ENCODE assay signal across 8 cellular contexts in the genomic region with DNA sequence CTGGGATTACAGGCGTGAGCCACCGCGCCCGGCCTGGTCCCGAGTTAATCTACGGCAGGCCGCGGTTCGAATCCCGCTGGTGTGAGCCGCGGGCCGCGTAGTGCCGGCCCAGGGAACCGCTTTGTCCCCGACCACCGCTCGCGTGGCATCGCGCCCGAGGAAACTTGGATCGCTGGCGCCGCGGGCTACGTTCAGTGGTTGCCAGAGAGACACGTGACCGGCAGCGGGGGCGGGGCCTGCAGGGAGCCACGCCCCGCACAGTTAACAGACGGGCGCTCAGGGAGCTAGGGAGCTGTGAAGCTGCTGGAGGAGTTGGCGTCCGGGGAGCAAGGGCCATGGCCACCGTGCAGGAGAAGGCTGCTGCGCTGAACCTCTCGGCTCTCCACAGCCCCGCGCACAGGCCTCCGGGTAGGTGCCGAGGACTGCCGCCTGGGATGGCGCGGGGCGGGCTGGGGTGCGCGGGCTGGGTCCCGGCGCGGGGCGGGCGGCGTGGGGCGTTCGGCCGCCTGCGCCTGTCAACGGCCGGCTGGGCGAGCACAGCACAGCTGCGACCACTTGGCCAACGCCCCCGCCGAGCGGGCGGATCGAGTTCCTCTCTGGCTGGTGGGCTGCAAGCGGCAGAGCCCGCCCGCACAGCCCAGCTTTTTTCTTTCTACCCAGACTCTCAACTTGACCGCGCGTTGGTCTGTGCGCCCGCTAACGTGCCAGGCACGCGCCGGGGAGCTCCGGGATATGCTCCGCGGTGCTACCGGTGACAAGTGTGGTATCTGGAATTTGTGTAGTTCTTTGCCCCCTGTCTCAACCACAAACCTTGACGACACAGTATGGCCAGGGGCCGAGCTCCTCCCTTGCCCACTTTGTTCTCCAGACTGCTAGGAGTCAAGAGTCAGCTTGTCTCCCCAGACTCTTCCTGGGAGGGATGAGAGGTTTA. TPM values are rescaled to one million over a fixed set of nuclear protein-coding genes. Genes with fewer than 3 reads are reported as not detected.
DNase-seq lines count a peak whose midpoint lies in the region; ATAC-seq and TF ChIP-seq lines count a peak whose summit lies in the region.

Gene DEPDC7, plus strand, starts transcription at position 258 of the 931 bp plus-strand sequence. Its CDS starts 78 bp downstream, at position 336.

- DNase-seq in DMS79 (lab: John Stamatoyannopoulos, UW) (peak; percentile 79), LHCN-M2 (ENCODE audit: low read depth) (peak; percentile 91), SJSA1 (ENCODE audit: low read depth in 1 of 2, low spot score in 2 of 2) (peak; percentile 88 to 94), glutamatergic neuron (peak; percentile 95), nucleus accumbens (lab: John Stamatoyannopoulos, UW) (peak; percentile 18 to 95 (median 84))
- peak; percentile 82 for DNase-seq in activated naive CD4-positive, alpha-beta T cell treated with anti-CD3 and anti-CD28 coated beads, Interleukin-2, amount 10 ng/mL, durations not matched to agents 7 days and 5 days

- CTCF ChIA-PET in activated naive CD4-positive, alpha-beta T cell treated with anti-CD3 and anti-CD28 coated beads, Interleukin-2, amount 10 ng/mL, durations not matched to agents 7 days and 5 days (lab: Charles Lee) = interaction anchor here (0.9 to 1.3 kb wide), 2 partner anchors 16 to 50 kb away, joined by 3 read pairs; no protein-coding TSS in a partner anchor

- H3K4me1 ChIP-seq in SJSA1 (replicated peaks) = peaks cover 24% of the 10 kb centered on the region
- H3K4me1 ChIP-seq in subcutaneous abdominal adipose tissue (ENCODE audit: control insufficient read depth in 5 of 5, insufficient read depth in 5 of 5, low read length in 5 of 5) = peaks cover 0 to 12% (median 11%) of the 10 kb centered on the region in 5 donors

- H3K9me3 ChIP-seq in SJSA1 (replicated peaks) (no peaks in the 10 kb centered on the region), subcutaneous abdominal adipose tissue (ENCODE audit: control insufficient read depth in 5 of 5, low read length in 5 of 5) (no peaks in the 10 kb centered on the region)

- H3K27ac ChIP-seq in SJSA1 (peak within 1 kb of the TSS; percentile 47), subcutaneous abdominal adipose tissue (ENCODE audit: low read depth, low read length) (no peak within 1 kb of the TSS)

- peak within 1 kb of the TSS in 2 of 5 donors; percentile 38 to 56 for H3K9ac ChIP-seq in subcutaneous abdominal adipose tissue (ENCODE audit: low read length in 5 of 5)

- H3K36me3 ChIP-seq in SJSA1 (peaks cover 4% of the 10 kb centered on the region; the same call in 1 of the 2 replicates), subcutaneous abdominal adipose tissue (ENCODE audit: control insufficient read depth in 5 of 5, insufficient read depth in 5 of 5, low read length in 5 of 5) (no peaks in the 10 kb centered on the region)

- H3K4me3 Mint-ChIP-seq in activated naive CD4-positive, alpha-beta T cell treated with anti-CD3 and anti-CD28 coated beads, Interleukin-2, amount 10 ng/mL, durations not matched to agents 7 days and 5 days = peak within 1 kb of the TSS; percentile 79
- peak within 1 kb of the TSS; percentile 97 for H3K4me3 Mint-ChIP-seq in glutamatergic neuron (ENCODE audit: unreplicated experiment)

- H3K4me3 ChIP-seq in SJSA1 (peak within 1 kb of the TSS; percentile 75), subcutaneous abdominal adipose tissue (ENCODE audit: low read depth in 1 of 5, low read length in 5 of 5) (peak within 1 kb of the TSS; percentile 62 to 83 (median 70))

- no peak within 1 kb of the TSS for H3K27ac Mint-ChIP-seq in activated naive CD4-positive, alpha-beta T cell treated with anti-CD3 and anti-CD28 coated beads, Interleukin-2, amount 10 ng/mL, durations not matched to agents 7 days and 5 days
- peak within 1 kb of the TSS; percentile 92 for H3K27ac Mint-ChIP-seq in glutamatergic neuron (ENCODE audit: unreplicated experiment)

- no peaks in the 10 kb centered on the region for H3K27me3 ChIP-seq in SJSA1 (replicated peaks)
- H3K27me3 ChIP-seq in subcutaneous abdominal adipose tissue (ENCODE audit: control insufficient read depth in 5 of 5, insufficient read depth in 4 of 5, low read length in 5 of 5) = peaks cover 0 to 4% (median 0%) of the 10 kb centered on the region in 5 donors

- peaks cover 32% of the 10 kb centered on the region for H3K4me1 Mint-ChIP-seq in activated naive CD4-positive, alpha-beta T cell treated with anti-CD3 and anti-CD28 coated beads, Interleukin-2, amount 10 ng/mL, durations not matched to agents 7 days and 5 days
- H3K4me1 Mint-ChIP-seq in glutamatergic neuron (ENCODE audit: low read depth, unreplicated experiment) = peaks cover 10% of the 10 kb centered on the region

- peak; percentile 68 for ATAC-seq in GM21737 (IDR thresholded peaks at IDR 0.05; ENCODE audit: unreplicated experiment)

- peaks cover 3% of the 10 kb centered on the region for H3K36me3 Mint-ChIP-seq in activated naive CD4-positive, alpha-beta T cell treated with anti-CD3 and anti-CD28 coated beads, Interleukin-2, amount 10 ng/mL, durations not matched to agents 7 days and 5 days
- H3K36me3 Mint-ChIP-seq in glutamatergic neuron (ENCODE audit: unreplicated experiment) = no peaks in the 10 kb centered on the region

- H3K27me3 Mint-ChIP-seq in activated naive CD4-positive, alpha-beta T cell treated with anti-CD3 and anti-CD28 coated beads, Interleukin-2, amount 10 ng/mL, durations not matched to agents 7 days and 5 days = peaks cover 61% of the 10 kb centered on the region
- peaks cover 6% of the 10 kb centered on the region for H3K27me3 Mint-ChIP-seq in glutamatergic neuron (ENCODE audit: unreplicated experiment)

- peaks cover 2% of the 10 kb centered on the region for H3K9me3 Mint-ChIP-seq in activated naive CD4-positive, alpha-beta T cell treated with anti-CD3 and anti-CD28 coated beads, Interleukin-2, amount 10 ng/mL, durations not matched to agents 7 days and 5 days
- peaks cover 13% of the 10 kb centered on the region for H3K9me3 Mint-ChIP-seq in glutamatergic neuron (ENCODE audit: unreplicated experiment)

- TF ChIP-seq CTCF in glutamatergic neuron (IDR thresholded peaks at IDR 0.05; ENCODE audit: partially characterized antibody, unreplicated experiment) = no peak

RNA-seq across cellular contexts. Expression of gene DEPDC7, which starts in this region (rescaled TPM):
- total RNA-seq in LHCN-M2 (2014; rRNA removed) (49.0 and 53.8 TPM in 2 replicates), glutamatergic neuron (ENCODE audit: unreplicated experiment) (28.7 TPM)
- 6.9 TPM for polyA plus RNA-seq in LHCN-M2 (2012)
- 15.0 and 22.5 TPM in 2 replicates for total RNA-seq in SJSA1 (2014; rRNA removed; shearing (Covaris generic))
